23 cellular contexts compared by ENCODE assay signal in the genomic region with DNA sequence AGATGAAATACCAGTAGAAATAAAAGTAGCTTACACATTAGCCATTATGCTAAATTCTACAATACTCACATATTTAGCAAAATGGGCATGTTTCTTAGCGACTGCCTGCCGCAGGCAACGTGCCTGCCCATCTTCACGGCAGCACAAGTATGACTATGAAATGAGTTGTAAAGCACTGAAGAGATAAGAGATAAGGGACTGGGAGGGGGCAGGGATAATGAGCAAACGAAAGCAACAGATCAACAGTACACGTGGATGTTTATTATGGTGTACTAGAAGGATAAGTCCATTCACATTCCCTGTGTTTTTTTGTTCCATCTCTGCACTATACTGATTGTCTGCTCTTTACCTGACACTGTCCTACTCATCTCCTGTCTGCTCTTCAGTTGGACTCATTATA. TPM values are rescaled to one million over a fixed set of nuclear protein-coding genes. Genes with fewer than 3 reads are reported as not detected.
"Had no signal": no experiment of that assay in that cellular context is flagged by ENCODE, and none has a peak within 500 bp of the region (broad histone marks: within the 10 kb centered on the region; RNA-seq: fewer than 3 reads in every experiment).

No MANE protein-coding gene starts in this region.

- DNase-seq: activated B cell treated with CpG ODN at 0.5 μM for 24 hours; activated CD4-positive, alpha-beta T cell treated with anti-CD3 and anti-CD28 coated beads for 36 hours; activated CD4-positive, alpha-beta T cell treated with anti-CD3 and anti-CD28 coated beads, Interleukin-2, amount 50 U/mL, for 4 hours; activated CD8-positive, alpha-beta memory T cell treated with anti-CD3 and anti-CD28 coated beads, Interleukin-2, amount 50 U/mL, for 48 hours; activated naive CD4-positive, alpha-beta T cell treated with Interleukin-2 at 50 U/mL for 16 hours; activated naive CD8-positive, alpha-beta T cell treated with anti-CD3 and anti-CD28 coated beads, Interleukin-2, amount 10 ng/mL, durations not matched to agents 7 days and 5 days; activated T-cell treated with anti-CD3 and anti-CD28 coated beads, Interleukin-2, amount 50 U/mL, for 4 hours; foreskin fibroblast; hippocampal formation; left ventricle myocardium superior; mammary epithelial cell; nephron progenitor cell; pancreas; psoas muscle; stimulated activated CD4-positive, alpha-beta T cell treated with anti-CD3 and anti-CD28 coated beads, Interleukin-12 subunit alpha, Interleukin-12 subunit beta, amount 100 ng/mL, for 4 hours; T1000; tibial artery had no signal

- H3K4me1 ChIP-seq: pancreas, psoas muscle, right atrium auricular region, tibial artery had no signal

- H3K27ac ChIP-seq: pancreas, psoas muscle, right atrium auricular region, tibial artery had no signal

- H3K9me3 ChIP-seq: pancreas, psoas muscle, right atrium auricular region, tibial artery had no signal

- H3K36me3 ChIP-seq: pancreas, right atrium auricular region, tibial artery had no signal

- H3K27me3 ChIP-seq: pancreas, right atrium auricular region, tibial artery had no signal

- H3K4me3 ChIP-seq: pancreas, psoas muscle, right atrium auricular region, tibial artery had no signal

- ATAC-seq: activated CD4-positive, alpha-beta T cell treated with anti-CD3 and anti-CD28 coated beads for 36 hours; activated T-cell treated with anti-CD3 and anti-CD28 coated beads, Interleukin-2, amount 50 U/mL, for 4 hours; left ventricle myocardium superior; pancreas; psoas muscle had no signal

RNA-seq across cellular contexts. Expression of gene KCNN2, which starts 44.1 kb away (rescaled TPM):
- total RNA-seq: activated B cell treated with CpG ODN at 0.5 μM for 24 hours; activated CD4-positive, alpha-beta T cell treated with anti-CD3 and anti-CD28 coated beads for 36 hours; activated CD8-positive, alpha-beta memory T cell treated with anti-CD3 and anti-CD28 coated beads for 36 hours; activated naive CD8-positive, alpha-beta T cell treated with anti-CD3 and anti-CD28 coated beads, Interleukin-2, amount 10 ng/mL, durations not matched to agents 7 days and 5 days; activated T-helper 2 cell treated with anti-CD3 and anti-CD28 coated beads, Interferon-gamma antibody, Interleukin-2, Interleukin-4, amounts not matched to agents 10 μg/mL and 5 μg/mL and 100 μg/mL, durations not matched to agents 14 hours and 24 hours and 36 hours; epithelial cell of proximal tubule; mammary epithelial cell; mononuclear cell; T-helper 1 cell treated with Interleukin-12 subunit alpha and Interleukin-12 subunit beta and Interleukin-4 antibody, amounts not matched to agents 30 ng/mL and 1 ng/mL, for 36 hours had no signal
- polyA plus RNA-seq: mammary epithelial cell had no signal
